ENCODE assay signal across 25 cellular contexts in genomic region chr18:64749884-64750283, GRCh38.
"Had no signal": no experiment of that assay in that cellular context is flagged by ENCODE, and none has a peak within 500 bp of the region (broad histone marks: within the 10 kb centered on the region; RNA-seq: fewer than 3 reads in every experiment).

No MANE protein-coding gene starts in this region.

- DNase-seq: dermis blood vessel endothelial cell; dorsolateral prefrontal cortex; effector CD4-positive, alpha-beta T cell; effector memory CD4-positive, alpha-beta T cell; foreskin keratinocyte; heart left ventricle; hypothalamus; immature natural killer cell; islet precursor cell; kidney; kidney glomerular epithelial cell; left lung; left ventricle myocardium superior; lower lobe of right lung; mesenchymal stem cell; mucosa of descending colon; naive B cell had no signal

- H3K9me3 ChIP-seq: esophagus muscularis mucosa, gastroesophageal sphincter, heart left ventricle, left lung, lower lobe of right lung, mucosa of descending colon had no signal

- H3K27me3 ChIP-seq: esophagus muscularis mucosa, foreskin keratinocyte, gastroesophageal sphincter, heart left ventricle, hepatocyte, left lung had no signal

- FAIRE-seq: colon, endothelial cell of umbilical vein, frontal cortex, kidney had no signal

- H3K4me2 ChIP-seq: hepatocyte had no signal

- H3K4me3 ChIP-seq: coronary artery, dorsolateral prefrontal cortex, esophagus muscularis mucosa, gastroesophageal sphincter, heart left ventricle, hepatocyte, left lung, lower lobe of right lung, mucosa of descending colon had no signal

- H3K27ac Mint-ChIP-seq: immature natural killer cell, mesothelial cell of epicardium, naive B cell had no signal

- H3K4me1 Mint-ChIP-seq: immature natural killer cell had no signal

- H2AFZ ChIP-seq: hepatocyte had no signal

- H3K36me3 ChIP-seq: esophagus muscularis mucosa, gastroesophageal sphincter, heart left ventricle, left lung, lower lobe of right lung had no signal

- H3K79me2 ChIP-seq: hepatocyte had no signal

- H3K36me3 Mint-ChIP-seq: immature natural killer cell, mesothelial cell of epicardium had no signal

- H3K4me1 ChIP-seq: esophagus muscularis mucosa, foreskin keratinocyte, gastroesophageal sphincter, heart left ventricle, left lung, lower lobe of right lung had no signal

- ATAC-seq: foreskin keratinocyte, gastroesophageal sphincter, heart left ventricle, left lung, left ventricle myocardium superior, lower lobe of right lung, mucosa of descending colon had no signal

- H3K4me3 Mint-ChIP-seq: immature natural killer cell, mesothelial cell of epicardium, naive B cell had no signal

- H3K27ac ChIP-seq: coronary artery, dorsolateral prefrontal cortex, esophagus muscularis mucosa, foreskin keratinocyte, gastroesophageal sphincter, heart left ventricle, hepatocyte, left lung, lower lobe of right lung had no signal
